ENCODE assay signal across 12 cellular contexts in genomic region chr4:340011-340410, GRCh38. TPM values are rescaled to one million over a fixed set of nuclear protein-coding genes. Genes with fewer than 3 reads are reported as not detected.
DNase-seq lines count a peak whose midpoint lies in the region; ATAC-seq and TF ChIP-seq lines count a peak whose summit lies in the region.
"Had no signal": no experiment of that assay in that cellular context is flagged by ENCODE, and none has a peak within 500 bp of the region (broad histone marks: within the 10 kb centered on the region; RNA-seq: fewer than 3 reads in every experiment).

No MANE protein-coding gene starts in this region.

- peaks cover 11% of the 10 kb centered on the region for H3K36me3 ChIP-seq in CD4-positive, alpha-beta memory T cell (ENCODE audit: insufficient read depth, low read length)
- H3K36me3 ChIP-seq in mammary epithelial cell (ENCODE audit: insufficient read depth, low read length) = peaks cover 7% of the 10 kb centered on the region

- no peak for ATAC-seq in naive thymus-derived CD8-positive, alpha-beta T cell
- ATAC-seq in GM21717 (IDR thresholded peaks at IDR 0.05; ENCODE audit: unreplicated experiment) (no peak), left colon (no peak)
- ATAC-seq: right cardiac atrium had no signal

- no peaks in the 10 kb centered on the region for H4K20me1 ChIP-seq in mammary epithelial cell (ENCODE audit: insufficient read depth, low read length)

- peaks cover 0 to 26% of the 10 kb centered on the region in 2 donors for H3K9me3 ChIP-seq in CD4-positive, alpha-beta memory T cell (ENCODE audit: control insufficient read depth in 1 of 2, low read length in 2 of 2)
- peaks cover 7% of the 10 kb centered on the region for H3K9me3 ChIP-seq in mammary epithelial cell (replicated peaks; ENCODE audit: insufficient read depth, low read length)

- H3K4me2 ChIP-seq in mammary epithelial cell (ENCODE audit: insufficient read depth, low read depth, low read length) = no peak overlapping the region

- peaks cover 59% of the 10 kb centered on the region for H3K79me2 ChIP-seq in mammary epithelial cell (ENCODE audit: insufficient read depth, low read length)

- H3K27me3 ChIP-seq in CD4-positive, alpha-beta memory T cell (ENCODE audit: insufficient read depth, low read length) = no peaks in the 10 kb centered on the region
- H3K27me3 ChIP-seq in mammary epithelial cell (ENCODE audit: insufficient read depth, low read length) = no peaks in the 10 kb centered on the region
- H3K27me3 ChIP-seq: tibial nerve had no signal

- H3K27ac ChIP-seq in CD4-positive, alpha-beta memory T cell (ENCODE audit: low read depth, low read length) = no peak overlapping the region
- H3K27ac ChIP-seq in mammary epithelial cell (ENCODE audit: insufficient read depth, low read depth, low read length) = no peak overlapping the region
- H3K27ac ChIP-seq: tibial nerve had no signal

- H3K36me3 Mint-ChIP-seq in CD4-positive, alpha-beta memory T cell = peaks cover 62 to 63% of the 10 kb centered on the region in 2 donors
- peaks cover 38% of the 10 kb centered on the region for H3K36me3 Mint-ChIP-seq in HFFc6 (ENCODE audit: low read depth)
- H3K36me3 Mint-ChIP-seq in naive thymus-derived CD8-positive, alpha-beta T cell = peaks cover 48 to 67% (median 61%) of the 10 kb centered on the region in 3 donors

- H3K9me3 Mint-ChIP-seq in CD4-positive, alpha-beta memory T cell = peaks cover 2 to 74% (median 53%) of the 10 kb centered on the region in 8 donors
- H3K9me3 Mint-ChIP-seq in HFFc6 = peaks cover 72% of the 10 kb centered on the region
- peaks cover 9 to 76% (median 23%) of the 10 kb centered on the region in 9 donors for H3K9me3 Mint-ChIP-seq in naive thymus-derived CD8-positive, alpha-beta T cell

- POLR2A ChIA-PET in CD4-positive, alpha-beta memory T cell (lab: Charles Lee; ENCODE audit: partially characterized antibody) = no interaction called here
- POLR2A ChIA-PET in naive thymus-derived CD8-positive, alpha-beta T cell (lab: Charles Lee) = no interaction called here

- H3K4me1 Mint-ChIP-seq in CD4-positive, alpha-beta memory T cell = peaks cover 19 to 54% (median 33%) of the 10 kb centered on the region in 4 donors
- H3K4me1 Mint-ChIP-seq in HFFc6 (ENCODE audit: low read depth) = peaks cover 4% of the 10 kb centered on the region; the same call in 1 of the 2 replicates
- H3K4me1 Mint-ChIP-seq in naive thymus-derived CD8-positive, alpha-beta T cell = peaks cover 19 to 42% (median 37%) of the 10 kb centered on the region in 4 donors

- in situ Hi-C loops in mammary epithelial cell (cut with MboI; ENCODE audit: low sequenced_read_pairs in 2 of 2) = no loop called here

- intact Hi-C loops in CD4-positive, alpha-beta memory T cell (cut with micrococcal nuclease) = no loop called here
- intact Hi-C loops in mammary epithelial cell (cut with micrococcal nuclease) = no loop called here
- intact Hi-C loops in left colon (cut with DNase I, micrococcal nuclease) = no loop called here

- TF ChIP-seq CTCF in HFFc6 (IDR thresholded peaks at IDR 0.05) (peak; percentile 46), mammary epithelial cell (conservative IDR thresholded peaks at IDR 0.05 in 1 of 2, IDR thresholded peaks at IDR 0.05 in 1 of 2; ENCODE audit: extremely low read depth in 1 of 2, insufficient read depth in 1 of 2, low read depth in 1 of 2, low read length in 2 of 2) (peak; percentile 9 to 18)

- H3K9ac ChIP-seq in mammary epithelial cell (ENCODE audit: insufficient read depth, low read length) = no peak overlapping the region

- dilution Hi-C loops in mammary epithelial cell (cut with HindIII; ENCODE audit: low sequenced_read_pairs) = loop anchor here (5.0 kb wide), 1 partner anchor 47 kb away; no protein-coding TSS in a partner anchor

- BruUV-seq in mammary epithelial cell (replicated peaks; lab: Mats Ljungman, UMichigan) = TSS peak; percentile 14

- no peak overlapping the region for H3K4me3 ChIP-seq in CD4-positive, alpha-beta memory T cell (ENCODE audit: low read length in 2 of 2)
- no peak overlapping the region for H3K4me3 ChIP-seq in mammary epithelial cell (replicated peaks in 1 of 3; ENCODE audit: insufficient read depth in 1 of 3, low read depth in 2 of 3, low read length in 3 of 3)
- H3K4me3 ChIP-seq: tibial nerve had no signal

- CTCF ChIA-PET in CD4-positive, alpha-beta memory T cell (lab: Charles Lee; ENCODE audit: partially characterized antibody) = no interaction called here
- CTCF ChIA-PET in mammary epithelial cell (lab: Charles Lee; ENCODE audit: low non-redundant PET) = no interaction called here

- H3K27me3 Mint-ChIP-seq in CD4-positive, alpha-beta memory T cell = peaks cover 0 to 3% of the 10 kb centered on the region in 2 donors
- no peaks in the 10 kb centered on the region; the same call in 1 of the 2 replicates for H3K27me3 Mint-ChIP-seq in HFFc6 (ENCODE audit: insufficient read depth)
- peaks cover 0 to 2% (median 0%) of the 10 kb centered on the region in 5 donors for H3K27me3 Mint-ChIP-seq in naive thymus-derived CD8-positive, alpha-beta T cell

- peak overlapping the region in 7 of 8 donors; percentile 34 to 100 (median 55) for H3K4me3 Mint-ChIP-seq in CD4-positive, alpha-beta memory T cell
- H3K4me3 Mint-ChIP-seq in HFFc6 = no peak overlapping the region
- H3K4me3 Mint-ChIP-seq in naive thymus-derived CD8-positive, alpha-beta T cell = peak overlapping the region in 8 of 10 donors; percentile 6 to 100 (median 96)

- peaks cover 15% of the 10 kb centered on the region for H3K4me1 ChIP-seq in CD4-positive, alpha-beta memory T cell (ENCODE audit: insufficient read depth, low read length)
- peaks cover 12% of the 10 kb centered on the region for H3K4me1 ChIP-seq in mammary epithelial cell (ENCODE audit: insufficient read depth, low read length)

- 96% methylated on average over 4 of the region's 4 CpGs for WGBS in mammary epithelial cell (ENCODE audit: low coverage, missing lambda C conversion rate)

- DNase-seq in CD4-positive, alpha-beta memory T cell = no peak
- DNase-seq in HFFc6 = no peak
- no peak for DNase-seq in mammary epithelial cell
- no peak for DNase-seq in naive thymus-derived CD8-positive, alpha-beta T cell
- no peak for DNase-seq in retina
- DNase-seq in left colon = no peak
- DNase-seq: EL, NCI-H2029 treated with DMSO at 0.1 percent for 48 hours, right cardiac atrium, T-helper 9 cell had no signal

- H2AFZ ChIP-seq in mammary epithelial cell (ENCODE audit: low read depth, low read length) = no peak overlapping the region

- peak overlapping the region in 3 of 7 donors; percentile 59 to 70 (median 69) for H3K27ac Mint-ChIP-seq in CD4-positive, alpha-beta memory T cell
- no peak overlapping the region for H3K27ac Mint-ChIP-seq in HFFc6
- peak overlapping the region in 3 of 10 donors; percentile 17 to 43 (median 22) for H3K27ac Mint-ChIP-seq in naive thymus-derived CD8-positive, alpha-beta T cell

RNA-seq across cellular contexts. Expression of gene ZNF141, which starts 2.4 kb away (rescaled TPM):
- total RNA-seq in CD4-positive, alpha-beta memory T cell = 10 to 100 TPM; 55.2 to 59.6 TPM
- 1 to 10 TPM; 7.5 to 9.3 TPM for polyA plus RNA-seq in CD4-positive, alpha-beta memory T cell
- total RNA-seq in HFFc6 (2021; fragmentation: NEBNext Ultra II Directional; extraction: Animal tissue kit (Norgen Biotek cat#: 25700)) = 1 to 10 TPM in 2 of 6 experiments, under 1 TPM in 4; 0.26 to 3.1 (median 0.40) TPM
- 10 to 100 TPM in 1 of 2 donors, 1 to 10 TPM in 1; 8.0 to 10.2 TPM for total RNA-seq in mammary epithelial cell
- 2.4 TPM for polyA plus RNA-seq in mammary epithelial cell
- 3.1 TPM for polyA minus RNA-seq in mammary epithelial cell
- 10 to 100 TPM; 66.8 to 69.4 TPM for total RNA-seq in naive thymus-derived CD8-positive, alpha-beta T cell
- polyA plus RNA-seq in naive thymus-derived CD8-positive, alpha-beta T cell = 10 to 100 TPM; 11.6 to 16.4 (median 12.3) TPM
- total RNA-seq in left colon = 10 to 100 TPM; 19.5 to 21.4 TPM

RNA-seq across cellular contexts. Expression of gene ZNF732, which starts 34.7 kb away (rescaled TPM):
- total RNA-seq in CD4-positive, alpha-beta memory T cell = not detected
- not detected for polyA plus RNA-seq in CD4-positive, alpha-beta memory T cell
- total RNA-seq in HFFc6 (2021; fragmentation: NEBNext Ultra II Directional; extraction: Animal tissue kit (Norgen Biotek cat#: 25700)) = not detected
- total RNA-seq in mammary epithelial cell (1 to 10 TPM; 2.0 to 2.7 TPM), left colon (under 1 TPM in 1 of 2 donors, not detected in 1; 0.21 TPM)
- 0.53 TPM for polyA plus RNA-seq in mammary epithelial cell
- polyA minus RNA-seq in mammary epithelial cell = 6.0 TPM
- not detected for total RNA-seq in naive thymus-derived CD8-positive, alpha-beta T cell
- not detected for polyA plus RNA-seq in naive thymus-derived CD8-positive, alpha-beta T cell
